Comparison of ENCODE assay signal across 3 cellular contexts in genomic region chrX:15644560-15644872, GRCh38.
A peak's percentile ranks its signal among the peaks of the same experiment; 100 is the strongest.
TF ChIP-seq lines count a peak whose summit lies in the region.

No MANE protein-coding gene starts in this region.

TF ChIP-seq in HepG2, 621 proteins besides CTCF, POLR2A, EP300 and RAD21:
- TF ChIP-seq ZFY (CRISPR knock-in tag; IDR thresholded peaks at IDR 0.05) (no peak), GABPA (IDR thresholded peaks at IDR 0.05; ENCODE audit: low read depth, low read length) (no peak), GABPA (CRISPR knock-in tag; IDR thresholded peaks at IDR 0.05; ENCODE audit: low read depth) (no peak), E2F1 (CRISPR knock-in tag; IDR thresholded peaks at IDR 0.05) (no peak), SCMH1 (CRISPR knock-in tag; IDR thresholded peaks at IDR 0.05; ENCODE audit: borderline replicate concordance) (no peak), CEBPB (IDR thresholded peaks at IDR 0.05; ENCODE audit: borderline replicate concordance, low read depth, low read length) (peak; percentile 53)

TF ChIP-seq in IMR-90, 13 proteins besides CTCF, POLR2A, EP300 and RAD21:
- no peak for TF ChIP-seq NFE2L2 (IDR thresholded peaks at IDR 0.05; ENCODE audit: low read depth, low read length)
- TF ChIP-seq CEBPB (IDR thresholded peaks at IDR 0.05; ENCODE audit: low read depth, low read length) = peak; percentile 74

TF ChIP-seq in H1, 55 proteins besides CTCF, POLR2A, EP300 and RAD21:
- no peak for TF ChIP-seq SP2 (IDR thresholded peaks at IDR 0.05; ENCODE audit: low read length)
- peak; percentile 68; the same call in 1 of the 2 replicates for TF ChIP-seq CEBPB (IDR thresholded peaks at IDR 0.05; ENCODE audit: low read depth, low read length)
- TF ChIP-seq CTBP2 (IDR thresholded peaks at IDR 0.05; ENCODE audit: borderline replicate concordance, insufficient read depth, insufficient read length, low read length) = no peak
- no peak for TF ChIP-seq NRF1 (IDR thresholded peaks at IDR 0.05; ENCODE audit: low read depth, low read length)
